Comparison of ENCODE assay signal across 16 cellular contexts in the genomic region with DNA sequence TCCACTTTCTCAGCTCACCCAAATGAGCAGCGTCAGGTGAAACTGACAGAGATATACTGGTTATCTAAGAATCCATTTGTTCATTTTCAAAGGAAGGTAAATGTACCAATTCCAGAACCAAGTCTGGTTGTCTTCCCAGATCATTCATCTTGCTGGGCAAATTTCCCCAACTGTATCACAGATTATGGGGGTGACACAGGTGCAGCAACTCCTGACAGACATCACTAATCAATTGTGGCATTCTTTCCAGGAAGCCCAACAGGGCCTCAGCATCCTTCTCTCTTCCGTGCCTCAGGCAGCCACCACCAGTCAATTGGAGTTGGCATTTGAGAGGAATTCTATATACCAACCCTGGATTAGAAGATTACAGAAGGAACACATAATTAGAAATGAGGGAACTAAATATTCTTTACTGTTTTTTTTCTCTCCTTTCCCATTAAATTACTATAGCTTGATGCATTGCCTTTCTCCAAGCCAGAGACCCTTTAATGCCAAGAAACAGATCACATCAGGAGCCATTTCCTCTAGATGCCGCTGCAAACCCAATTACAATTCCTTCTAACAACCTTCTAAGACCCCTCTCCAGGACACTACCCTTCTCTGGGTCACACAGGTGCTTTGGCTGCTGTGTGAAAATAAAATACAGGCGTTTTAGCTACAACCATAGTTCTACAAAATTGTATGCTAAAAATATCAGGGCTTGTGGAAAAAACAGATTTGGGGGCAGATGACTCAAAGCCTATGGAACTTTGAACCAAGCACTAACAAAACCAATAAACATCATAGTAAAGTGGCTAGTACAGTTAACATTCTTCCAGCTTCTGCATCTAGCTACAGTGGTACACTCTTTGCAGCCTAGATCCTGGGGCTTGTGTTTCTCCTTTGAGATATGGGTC.
"Had no signal": no experiment of that assay in that cellular context is flagged by ENCODE, and none has a peak within 500 bp of the region (broad histone marks: within the 10 kb centered on the region; RNA-seq: fewer than 3 reads in every experiment).

No MANE protein-coding gene starts in this region.

- H3K4me3 ChIP-seq: breast epithelium, dorsolateral prefrontal cortex, heart right ventricle, left lung, upper lobe of left lung had no signal

- DNase-seq: activated CD4-positive, alpha-beta memory T cell treated with anti-CD3 and anti-CD28 coated beads, Interleukin-2, amount 10 ng/mL, durations not matched to agents 7 days and 5 days; activated CD4-positive, alpha-beta T cell treated with anti-CD3 and anti-CD28 coated beads for 36 hours; activated naive CD8-positive, alpha-beta T cell treated with anti-CD3 and anti-CD28 coated beads, Interleukin-2, amount 10 ng/mL, durations not matched to agents 7 days and 5 days; activated T-cell treated with anti-CD3 and anti-CD28 coated beads, Interleukin-2, amount 50 U/mL, for 48 hours; anterior cingulate cortex; dorsolateral prefrontal cortex; heart right ventricle; left lung; stimulated activated CD4-positive, alpha-beta T cell treated with anti-CD3 and anti-CD28 coated beads, Interleukin-2, amount 100 ng/mL, for 48 hours; stimulated activated CD8-positive, alpha-beta memory T cell treated with anti-CD3 and anti-CD28 coated beads, Interleukin-4, amount 100 ng/mL, for 48 hours; upper lobe of left lung had no signal

- H3K27me3 ChIP-seq: breast epithelium, dorsolateral prefrontal cortex, heart right ventricle, left lung, upper lobe of left lung had no signal

- H3K27me3 Mint-ChIP-seq: activated CD4-positive, alpha-beta memory T cell treated with anti-CD3 and anti-CD28 coated beads, Interleukin-2, amount 10 ng/mL, durations not matched to agents 7 days and 5 days; activated CD4-positive, alpha-beta T cell treated with anti-CD3 and anti-CD28 coated beads for 36 hours; activated naive CD8-positive, alpha-beta T cell treated with anti-CD3 and anti-CD28 coated beads, Interleukin-2, amount 10 ng/mL, durations not matched to agents 7 days and 5 days; memory B cell; stimulated activated naive CD8-positive, alpha-beta T cell treated with anti-CD3 and anti-CD28 coated beads, Interleukin-15, Interleukin-2, amounts not matched to agents 100 ng/mL and 50 ng/mL, for 24 hours had no signal

- H3K36me3 ChIP-seq: breast epithelium, heart right ventricle, left lung, upper lobe of left lung had no signal

- H3K36me3 Mint-ChIP-seq: memory B cell; natural killer cell treated with Interleukin-12 subunit alpha and Interleukin-12 subunit beta and Interleukin-15 and Interleukin-18, amount 100 ng/mL, for 72 hours had no signal

- H3K9me3 Mint-ChIP-seq: activated CD4-positive, alpha-beta memory T cell treated with anti-CD3 and anti-CD28 coated beads, Interleukin-2, amount 10 ng/mL, durations not matched to agents 7 days and 5 days; memory B cell; natural killer cell treated with Interleukin-12 subunit alpha and Interleukin-12 subunit beta and Interleukin-15 and Interleukin-18, amount 100 ng/mL, for 72 hours; stimulated activated naive CD8-positive, alpha-beta T cell treated with anti-CD3 and anti-CD28 coated beads, Interleukin-15, Interleukin-2, amounts not matched to agents 100 ng/mL and 50 ng/mL, for 24 hours; T-helper 2 cell treated with Interferon-gamma antibody and Interleukin-4, amounts not matched to agents 5 μg/mL and 100 μg/mL, for 36 hours had no signal

- H3K27ac Mint-ChIP-seq: activated CD4-positive, alpha-beta memory T cell treated with anti-CD3 and anti-CD28 coated beads, Interleukin-2, amount 10 ng/mL, durations not matched to agents 7 days and 5 days; activated CD4-positive, alpha-beta T cell treated with anti-CD3 and anti-CD28 coated beads for 36 hours; activated naive CD8-positive, alpha-beta T cell treated with anti-CD3 and anti-CD28 coated beads, Interleukin-2, amount 10 ng/mL, durations not matched to agents 7 days and 5 days; memory B cell; natural killer cell treated with Interleukin-12 subunit alpha and Interleukin-12 subunit beta and Interleukin-15 and Interleukin-18, amount 100 ng/mL, for 72 hours; stimulated activated naive CD8-positive, alpha-beta T cell treated with anti-CD3 and anti-CD28 coated beads, Interleukin-15, Interleukin-2, amounts not matched to agents 100 ng/mL and 50 ng/mL, for 24 hours; T-helper 2 cell treated with Interferon-gamma antibody and Interleukin-4, amounts not matched to agents 5 μg/mL and 100 μg/mL, for 36 hours had no signal

- H3K27ac ChIP-seq: breast epithelium, dorsolateral prefrontal cortex, heart right ventricle, left lung, upper lobe of left lung had no signal

- H3K4me3 Mint-ChIP-seq: activated CD4-positive, alpha-beta memory T cell treated with anti-CD3 and anti-CD28 coated beads, Interleukin-2, amount 10 ng/mL, durations not matched to agents 7 days and 5 days; activated CD4-positive, alpha-beta T cell treated with anti-CD3 and anti-CD28 coated beads for 36 hours; activated naive CD8-positive, alpha-beta T cell treated with anti-CD3 and anti-CD28 coated beads, Interleukin-2, amount 10 ng/mL, durations not matched to agents 7 days and 5 days; memory B cell; natural killer cell treated with Interleukin-12 subunit alpha and Interleukin-12 subunit beta and Interleukin-15 and Interleukin-18, amount 100 ng/mL, for 72 hours; stimulated activated naive CD8-positive, alpha-beta T cell treated with anti-CD3 and anti-CD28 coated beads, Interleukin-15, Interleukin-2, amounts not matched to agents 100 ng/mL and 50 ng/mL, for 24 hours; T-helper 2 cell treated with Interferon-gamma antibody and Interleukin-4, amounts not matched to agents 5 μg/mL and 100 μg/mL, for 36 hours had no signal

- H3K9me3 ChIP-seq: breast epithelium, heart right ventricle, left lung, upper lobe of left lung had no signal

- H3K4me1 ChIP-seq: breast epithelium, heart right ventricle, left lung, upper lobe of left lung had no signal

- ATAC-seq: activated CD4-positive, alpha-beta T cell treated with anti-CD3 and anti-CD28 coated beads for 36 hours; heart right ventricle; left lung; natural killer cell treated with Interleukin-12 subunit alpha and Interleukin-12 subunit beta and Interleukin-15 and Interleukin-18, amount 100 ng/mL, for 72 hours had no signal
